ENCODE assay signal across 1 cellular context in the genomic region with DNA sequence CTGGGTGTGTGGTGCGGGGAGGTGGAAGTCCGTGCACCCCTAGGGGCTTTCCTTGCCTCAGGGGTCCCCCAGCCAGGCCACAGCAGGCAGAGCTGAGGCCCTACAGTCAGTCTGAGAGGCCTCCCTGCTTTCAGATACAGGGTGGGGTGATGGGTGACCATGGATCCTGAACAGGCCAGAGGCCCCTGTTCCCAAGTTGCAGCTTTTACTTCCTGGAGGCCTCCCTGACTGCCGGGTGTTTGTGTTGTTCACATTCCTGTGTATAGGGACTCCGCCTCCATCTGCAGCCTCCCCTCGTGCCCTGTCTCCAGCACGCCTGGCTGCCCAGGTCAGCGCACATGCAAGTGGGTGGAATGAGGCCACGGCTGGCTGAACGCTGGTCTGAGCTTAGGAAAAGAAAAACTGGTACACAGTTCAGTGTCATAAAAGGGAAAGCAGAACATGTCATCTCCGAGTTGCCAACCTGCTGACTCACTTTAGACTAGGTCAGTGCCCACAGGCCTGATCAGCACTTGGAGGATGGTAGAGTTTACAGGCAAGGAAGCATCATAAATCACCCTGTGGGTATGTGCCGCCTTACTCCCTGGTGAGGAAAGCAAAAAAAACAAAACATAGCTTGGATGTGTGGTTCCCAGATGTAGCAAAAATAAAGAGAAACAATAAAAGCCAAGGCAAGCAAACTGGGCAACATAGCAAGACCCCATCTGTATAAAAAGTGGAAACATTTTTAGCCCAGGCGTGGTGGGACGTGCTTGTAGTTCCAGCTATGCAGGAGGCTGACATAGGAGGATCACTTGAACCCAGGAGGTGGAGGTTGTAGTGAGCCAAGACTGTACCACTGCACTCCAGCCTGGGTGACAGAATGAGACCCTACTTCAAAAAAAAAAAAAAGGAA.
TF ChIP-seq lines count a peak whose summit lies in the region.

No MANE protein-coding gene starts in this region.

TF ChIP-seq in HepG2, 621 proteins besides CTCF, POLR2A, EP300 and RAD21 (continued from another document and continues in another):
- TF ChIP-seq ZIK1 (CRISPR knock-in tag; IDR thresholded peaks at IDR 0.05; ENCODE audit: borderline replicate concordance, low read depth) (peak; percentile 68; the same call in 1 of the 2 replicates), NCOR1 (IDR thresholded peaks at IDR 0.05; ENCODE audit: borderline replicate concordance, low read length) (no peak), ZNF251 (CRISPR knock-in tag; IDR thresholded peaks at IDR 0.05) (no peak), ZNF782 (CRISPR knock-in tag; IDR thresholded peaks at IDR 0.05; ENCODE audit: borderline replicate concordance) (no peak; the same call in 1 of the 2 replicates), KDM5B (CRISPR knock-in tag; IDR thresholded peaks at IDR 0.05; ENCODE audit: borderline replicate concordance) (peak; percentile 71; the same call in 1 of the 2 replicates), MED1 (CRISPR knock-in tag; IDR thresholded peaks at IDR 0.05) (peak; percentile 92), ZNF468 (CRISPR knock-in tag; IDR thresholded peaks at IDR 0.05) (no peak; the same call in 1 of the 2 replicates), NBN (conservative IDR thresholded peaks at IDR 0.05) (no peak), POLR2AphosphoS2 (IDR thresholded peaks at IDR 0.05; ENCODE audit: low read depth, low read length) (no peak), ZNF546 (CRISPR knock-in tag; conservative IDR thresholded peaks at IDR 0.05) (peak; percentile 92), CEBPB (IDR thresholded peaks at IDR 0.05; ENCODE audit: borderline replicate concordance, low read depth, low read length) (no peak), ZNF430 (CRISPR knock-in tag; IDR thresholded peaks at IDR 0.05) (peak; percentile 82; the same call in 1 of the 2 replicates), ZFP36L2 (CRISPR knock-in tag; IDR thresholded peaks at IDR 0.05) (no peak), IRF1 (CRISPR knock-in tag; IDR thresholded peaks at IDR 0.05; ENCODE audit: low read depth) (0 out of 2 replicates have a peak, but pooled peaks have one; percentile 17), ZNF770 (CRISPR knock-in tag; IDR thresholded peaks at IDR 0.05) (peak; percentile 99), ZMYM4 (CRISPR knock-in tag; IDR thresholded peaks at IDR 0.05) (peak; percentile 70), ZC3H13 (CRISPR knock-in tag; IDR thresholded peaks at IDR 0.05) (peak; percentile 85), ZFP36L1 (CRISPR knock-in tag; IDR thresholded peaks at IDR 0.05) (peak; percentile 95; the same call in 1 of the 2 replicates), POGZ (CRISPR knock-in tag; IDR thresholded peaks at IDR 0.05) (no peak; the same call in 1 of the 2 replicates), ZNF850 (CRISPR knock-in tag; conservative IDR thresholded peaks at IDR 0.05) (no peak), NFE2 (CRISPR knock-in tag; IDR thresholded peaks at IDR 0.05) (no peak), ZNF777 (CRISPR knock-in tag; IDR thresholded peaks at IDR 0.05) (no peak), ESRRA (CRISPR knock-in tag; IDR thresholded peaks at IDR 0.05; ENCODE audit: low read depth) (0 out of 2 replicates have a peak, but pooled peaks have one; percentile 45), ZNF496 (CRISPR knock-in tag; IDR thresholded peaks at IDR 0.05; ENCODE audit: insufficient replicate concordance) (no peak), JARID2 (CRISPR knock-in tag; IDR thresholded peaks at IDR 0.05; ENCODE audit: insufficient replicate concordance) (no peak), ZNF776 (CRISPR knock-in tag; IDR thresholded peaks at IDR 0.05) (peak; percentile 15; the same call in 1 of the 2 replicates), ARID4A (CRISPR knock-in tag; IDR thresholded peaks at IDR 0.05; ENCODE audit: borderline replicate concordance) (peak; percentile 88; the same call in 1 of the 2 replicates), NFIB (CRISPR knock-in tag; IDR thresholded peaks at IDR 0.05; ENCODE audit: borderline replicate concordance) (no peak), ZNF230 (CRISPR knock-in tag; IDR thresholded peaks at IDR 0.05) (peak; percentile 90), EHMT2 (IDR thresholded peaks at IDR 0.05; ENCODE audit: borderline replicate concordance, low read depth, low read length) (no peak), ZSCAN25 (CRISPR knock-in tag; IDR thresholded peaks at IDR 0.05) (peak; percentile 51; the same call in 1 of the 2 replicates), NFRKB (IDR thresholded peaks at IDR 0.05) (no peak), AKAP8 (CRISPR knock-in tag; IDR thresholded peaks at IDR 0.05) (no peak)
- TF ChIP-seq, protein P1, sequence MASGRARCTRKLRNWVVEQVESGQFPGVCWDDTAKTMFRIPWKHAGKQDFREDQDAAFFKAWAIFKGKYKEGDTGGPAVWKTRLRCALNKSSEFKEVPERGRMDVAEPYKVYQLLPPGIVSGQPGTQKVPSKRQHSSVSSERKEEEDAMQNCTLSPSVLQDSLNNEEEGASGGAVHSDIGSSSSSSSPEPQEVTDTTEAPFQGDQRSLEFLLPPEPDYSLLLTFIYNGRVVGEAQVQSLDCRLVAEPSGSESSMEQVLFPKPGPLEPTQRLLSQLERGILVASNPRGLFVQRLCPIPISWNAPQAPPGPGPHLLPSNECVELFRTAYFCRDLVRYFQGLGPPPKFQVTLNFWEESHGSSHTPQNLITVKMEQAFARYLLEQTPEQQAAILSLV (CRISPR knock-in tag; IDR thresholded peaks at IDR 0.05; ENCODE audit: borderline replicate concordance) = 0 out of 2 replicates have a peak, but pooled peaks have one; percentile 30
- TF ChIP-seq, protein P2, sequence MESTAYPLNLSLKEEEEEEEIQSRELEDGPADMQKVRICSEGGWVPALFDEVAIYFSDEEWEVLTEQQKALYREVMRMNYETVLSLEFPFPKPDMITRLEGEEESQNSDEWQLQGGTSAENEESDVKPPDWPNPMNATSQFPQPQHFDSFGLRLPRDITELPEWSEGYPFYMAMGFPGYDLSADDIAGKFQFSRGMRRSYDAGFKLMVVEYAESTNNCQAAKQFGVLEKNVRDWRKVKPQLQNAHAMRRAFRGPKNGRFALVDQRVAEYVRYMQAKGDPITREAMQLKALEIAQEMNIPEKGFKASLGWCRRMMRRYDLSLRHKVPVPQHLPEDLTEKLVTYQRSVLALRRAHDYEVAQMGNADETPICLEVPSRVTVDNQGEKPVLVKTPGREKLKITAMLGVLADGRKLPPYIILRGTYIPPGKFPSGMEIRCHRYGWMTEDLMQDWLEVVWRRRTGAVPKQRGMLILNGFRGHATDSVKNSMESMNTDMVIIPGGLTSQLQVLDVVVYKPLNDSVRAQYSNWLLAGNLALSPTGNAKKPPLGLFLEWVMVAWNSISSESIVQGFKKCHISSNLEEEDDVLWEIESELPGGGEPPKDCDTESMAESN (CRISPR knock-in tag; conservative IDR thresholded peaks at IDR 0.05) = no peak; the same call in 1 of the 2 replicates
- TF ChIP-seq, protein P3, sequence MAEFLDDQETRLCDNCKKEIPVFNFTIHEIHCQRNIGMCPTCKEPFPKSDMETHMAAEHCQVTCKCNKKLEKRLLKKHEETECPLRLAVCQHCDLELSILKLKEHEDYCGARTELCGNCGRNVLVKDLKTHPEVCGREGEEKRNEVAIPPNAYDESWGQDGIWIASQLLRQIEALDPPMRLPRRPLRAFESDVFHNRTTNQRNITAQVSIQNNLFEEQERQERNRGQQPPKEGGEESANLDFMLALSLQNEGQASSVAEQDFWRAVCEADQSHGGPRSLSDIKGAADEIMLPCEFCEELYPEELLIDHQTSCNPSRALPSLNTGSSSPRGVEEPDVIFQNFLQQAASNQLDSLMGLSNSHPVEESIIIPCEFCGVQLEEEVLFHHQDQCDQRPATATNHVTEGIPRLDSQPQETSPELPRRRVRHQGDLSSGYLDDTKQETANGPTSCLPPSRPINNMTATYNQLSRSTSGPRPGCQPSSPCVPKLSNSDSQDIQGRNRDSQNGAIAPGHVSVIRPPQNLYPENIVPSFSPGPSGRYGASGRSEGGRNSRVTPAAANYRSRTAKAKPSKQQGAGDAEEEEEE (CRISPR knock-in tag; IDR thresholded peaks at IDR 0.05; ENCODE audit: borderline replicate concordance) = no peak
- TF ChIP-seq, protein P4, sequence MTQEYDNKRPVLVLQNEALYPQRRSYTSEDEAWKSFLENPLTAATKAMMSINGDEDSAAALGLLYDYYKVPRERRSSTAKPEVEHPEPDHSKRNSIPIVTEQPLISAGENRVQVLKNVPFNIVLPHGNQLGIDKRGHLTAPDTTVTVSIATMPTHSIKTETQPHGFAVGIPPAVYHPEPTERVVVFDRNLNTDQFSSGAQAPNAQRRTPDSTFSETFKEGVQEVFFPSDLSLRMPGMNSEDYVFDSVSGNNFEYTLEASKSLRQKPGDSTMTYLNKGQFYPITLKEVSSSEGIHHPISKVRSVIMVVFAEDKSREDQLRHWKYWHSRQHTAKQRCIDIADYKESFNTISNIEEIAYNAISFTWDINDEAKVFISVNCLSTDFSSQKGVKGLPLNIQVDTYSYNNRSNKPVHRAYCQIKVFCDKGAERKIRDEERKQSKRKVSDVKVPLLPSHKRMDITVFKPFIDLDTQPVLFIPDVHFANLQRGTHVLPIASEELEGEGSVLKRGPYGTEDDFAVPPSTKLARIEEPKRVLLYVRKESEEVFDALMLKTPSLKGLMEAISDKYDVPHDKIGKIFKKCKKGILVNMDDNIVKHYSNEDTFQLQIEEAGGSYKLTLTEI (CRISPR knock-in tag; conservative IDR thresholded peaks at IDR 0.05) = no peak
- TF ChIP-seq, protein P5, sequence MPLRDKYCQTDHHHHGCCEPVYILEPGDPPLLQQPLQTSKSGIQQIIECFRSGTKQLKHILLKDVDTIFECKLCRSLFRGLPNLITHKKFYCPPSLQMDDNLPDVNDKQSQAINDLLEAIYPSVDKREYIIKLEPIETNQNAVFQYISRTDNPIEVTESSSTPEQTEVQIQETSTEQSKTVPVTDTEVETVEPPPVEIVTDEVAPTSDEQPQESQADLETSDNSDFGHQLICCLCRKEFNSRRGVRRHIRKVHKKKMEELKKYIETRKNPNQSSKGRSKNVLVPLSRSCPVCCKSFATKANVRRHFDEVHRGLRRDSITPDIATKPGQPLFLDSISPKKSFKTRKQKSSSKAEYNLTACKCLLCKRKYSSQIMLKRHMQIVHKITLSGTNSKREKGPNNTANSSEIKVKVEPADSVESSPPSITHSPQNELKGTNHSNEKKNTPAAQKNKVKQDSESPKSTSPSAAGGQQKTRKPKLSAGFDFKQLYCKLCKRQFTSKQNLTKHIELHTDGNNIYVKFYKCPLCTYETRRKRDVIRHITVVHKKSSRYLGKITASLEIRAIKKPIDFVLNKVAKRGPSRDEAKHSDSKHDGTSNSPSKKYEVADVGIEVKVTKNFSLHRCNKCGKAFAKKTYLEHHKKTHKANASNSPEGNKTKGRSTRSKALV (CRISPR knock-in tag; IDR thresholded peaks at IDR 0.05) = no peak; the same call in 1 of the 2 replicates
- TF ChIP-seq, protein P6, sequence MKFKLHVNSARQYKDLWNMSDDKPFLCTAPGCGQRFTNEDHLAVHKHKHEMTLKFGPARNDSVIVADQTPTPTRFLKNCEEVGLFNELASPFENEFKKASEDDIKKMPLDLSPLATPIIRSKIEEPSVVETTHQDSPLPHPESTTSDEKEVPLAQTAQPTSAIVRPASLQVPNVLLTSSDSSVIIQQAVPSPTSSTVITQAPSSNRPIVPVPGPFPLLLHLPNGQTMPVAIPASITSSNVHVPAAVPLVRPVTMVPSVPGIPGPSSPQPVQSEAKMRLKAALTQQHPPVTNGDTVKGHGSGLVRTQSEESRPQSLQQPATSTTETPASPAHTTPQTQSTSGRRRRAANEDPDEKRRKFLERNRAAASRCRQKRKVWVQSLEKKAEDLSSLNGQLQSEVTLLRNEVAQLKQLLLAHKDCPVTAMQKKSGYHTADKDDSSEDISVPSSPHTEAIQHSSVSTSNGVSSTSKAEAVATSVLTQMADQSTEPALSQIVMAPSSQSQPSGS (CRISPR knock-in tag; IDR thresholded peaks at IDR 0.05) = peak; percentile 69
